In the genomic region with DNA sequence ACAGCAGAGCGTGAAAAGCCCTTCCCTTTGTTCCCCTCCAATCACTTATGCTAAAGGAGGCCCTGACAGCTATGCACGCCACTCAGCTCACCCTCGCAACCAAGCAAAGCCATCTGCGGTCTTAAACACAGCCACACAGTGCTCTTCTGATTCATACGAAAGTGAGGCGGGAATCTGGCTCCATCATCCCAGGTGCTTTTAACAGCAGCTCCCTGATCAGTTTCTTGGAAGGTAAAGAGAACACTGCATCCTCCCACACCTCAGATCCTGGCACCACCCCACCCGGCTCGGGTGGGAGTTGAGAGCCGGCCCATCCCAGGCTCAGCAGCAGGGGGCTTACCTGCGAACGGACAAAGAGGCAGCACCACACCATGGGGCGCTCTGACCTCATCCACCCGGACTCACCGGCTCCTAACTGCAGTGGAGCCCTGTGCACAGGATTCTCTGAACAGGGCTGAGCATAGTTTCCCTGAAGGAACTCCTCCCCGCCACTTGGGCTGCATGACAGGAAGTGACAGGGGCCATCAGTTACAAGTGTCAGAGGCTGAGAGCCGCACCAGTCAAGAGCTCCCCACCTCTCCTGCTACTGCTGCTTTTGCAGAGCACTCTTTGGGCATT, we compare ENCODE assay signal across 8 cellular contexts.
DNase-seq lines count a peak whose midpoint lies in the region; ATAC-seq and TF ChIP-seq lines count a peak whose summit lies in the region.

No MANE protein-coding gene starts in this region.

- H2BK120ac ChIP-seq in mesendoderm (ENCODE audit: low read depth, low read length) = no peak overlapping the region

- H3K27me3 Mint-ChIP-seq in activated T-cell treated with anti-CD3 and anti-CD28 coated beads, Interleukin-2, amount 50 U/mL, for 72 hours (ENCODE audit: low read depth) = no peaks in the 10 kb centered on the region
- H3K27me3 Mint-ChIP-seq in stimulated activated naive CD8-positive, alpha-beta T cell treated with anti-CD3 and anti-CD28 coated beads, Interleukin-15, Interleukin-2, amounts not matched to agents 100 ng/mL and 50 ng/mL, for 24 hours = no peaks in the 10 kb centered on the region

- H3K4ac ChIP-seq in mesendoderm (ENCODE audit: low read depth, low read length) = no peak overlapping the region

- peak overlapping the region; percentile 89 to 95 for H3K4me3 Mint-ChIP-seq in activated T-cell treated with anti-CD3 and anti-CD28 coated beads, Interleukin-2, amount 50 U/mL, for 72 hours
- H3K4me3 Mint-ChIP-seq in stimulated activated naive CD8-positive, alpha-beta T cell treated with anti-CD3 and anti-CD28 coated beads, Interleukin-15, Interleukin-2, amounts not matched to agents 100 ng/mL and 50 ng/mL, for 24 hours = peak overlapping the region; percentile 98

- no peak overlapping the region for H3K9ac ChIP-seq in mesendoderm (ENCODE audit: low read length)

- no peak overlapping the region for H2BK5ac ChIP-seq in mesendoderm (ENCODE audit: low read length)

- no peaks in the 10 kb centered on the region for H3K4me1 ChIP-seq in mesendoderm (ENCODE audit: control insufficient read depth, low read depth, low read length)

- peaks cover 0 to 2% of the 10 kb centered on the region in 2 donors for H3K9me3 Mint-ChIP-seq in activated T-cell treated with anti-CD3 and anti-CD28 coated beads, Interleukin-2, amount 50 U/mL, for 72 hours
- no peaks in the 10 kb centered on the region for H3K9me3 Mint-ChIP-seq in stimulated activated naive CD8-positive, alpha-beta T cell treated with anti-CD3 and anti-CD28 coated beads, Interleukin-15, Interleukin-2, amounts not matched to agents 100 ng/mL and 50 ng/mL, for 24 hours

- H3K27me3 ChIP-seq in mesendoderm (ENCODE audit: insufficient read depth, low read length, poor library complexity) = no peaks in the 10 kb centered on the region

- H3K36me3 Mint-ChIP-seq in activated T-cell treated with anti-CD3 and anti-CD28 coated beads, Interleukin-2, amount 50 U/mL, for 72 hours (ENCODE audit: insufficient read depth in 2 of 2) = peaks cover 0 to 4% of the 10 kb centered on the region in 2 donors
- peaks cover 5% of the 10 kb centered on the region for H3K36me3 Mint-ChIP-seq in stimulated activated naive CD8-positive, alpha-beta T cell treated with anti-CD3 and anti-CD28 coated beads, Interleukin-15, Interleukin-2, amounts not matched to agents 100 ng/mL and 50 ng/mL, for 24 hours (ENCODE audit: low read depth)

- H3K4me3 ChIP-seq in mesendoderm (ENCODE audit: low read length) = no peak overlapping the region

- no CpG with 5 or more reads among the region's 16 CpGs for WGBS in mesendoderm (ENCODE audit: extremely low coverage, insufficient coverage, low lambda C conversion rate)

- H3K4me1 Mint-ChIP-seq in activated T-cell treated with anti-CD3 and anti-CD28 coated beads, Interleukin-2, amount 50 U/mL, for 72 hours (ENCODE audit: low read depth) = peaks cover 80% of the 10 kb centered on the region
- H3K4me1 Mint-ChIP-seq in stimulated activated naive CD8-positive, alpha-beta T cell treated with anti-CD3 and anti-CD28 coated beads, Interleukin-15, Interleukin-2, amounts not matched to agents 100 ng/mL and 50 ng/mL, for 24 hours (ENCODE audit: low read depth) = peaks cover 77% of the 10 kb centered on the region

- no peak overlapping the region for H3K56ac ChIP-seq in mesendoderm (ENCODE audit: low read length)

- no peaks in the 10 kb centered on the region for H3K36me3 ChIP-seq in mesendoderm (ENCODE audit: control insufficient read depth, insufficient read depth, low read length)

- no peaks in the 10 kb centered on the region for H3K79me2 ChIP-seq in mesendoderm (ENCODE audit: control insufficient read depth, insufficient read depth, low read length)

- no peak overlapping the region for H3K18ac ChIP-seq in mesendoderm (ENCODE audit: low read length)

- TF ChIP-seq CTCF in GM12873 (IDR thresholded peaks at IDR 0.05; ENCODE audit: insufficient read depth, low read depth, low read length, missing control alignments) = peak; percentile 10

- no peak overlapping the region for H4K8ac ChIP-seq in mesendoderm (ENCODE audit: low read depth, low read length)

- peak; percentile 55 for ATAC-seq in HG02610 (IDR thresholded peaks at IDR 0.05; ENCODE audit: unreplicated experiment)
- peak; percentile 75 to 81 for ATAC-seq in activated T-cell treated with anti-CD3 and anti-CD28 coated beads, Interleukin-2, amount 50 U/mL, for 72 hours (replicated peaks in 1 of 2)

- H3K4me2 ChIP-seq in mesendoderm (ENCODE audit: low read length) = no peak overlapping the region

- H3K27ac Mint-ChIP-seq in activated T-cell treated with anti-CD3 and anti-CD28 coated beads, Interleukin-2, amount 50 U/mL, for 72 hours = peak overlapping the region; percentile 91
- H3K27ac Mint-ChIP-seq in stimulated activated naive CD8-positive, alpha-beta T cell treated with anti-CD3 and anti-CD28 coated beads, Interleukin-15, Interleukin-2, amounts not matched to agents 100 ng/mL and 50 ng/mL, for 24 hours = peak overlapping the region; percentile 94

- no peak overlapping the region for H4K5ac ChIP-seq in mesendoderm (ENCODE audit: low read length)

- DNase-seq in NCI-H510A (lab: John Stamatoyannopoulos, UW) = peak; percentile 28
- peak; percentile 73 to 79 for DNase-seq in activated T-cell treated with anti-CD3 and anti-CD28 coated beads, Interleukin-2, amount 50 U/mL, for 72 hours
- DNase-seq in mesendoderm = peak; percentile 60
- no peak for DNase-seq in GOT3 (lab: John Stamatoyannopoulos, UW)
- no peak for DNase-seq in hepatic stellate cell (ENCODE audit: low spot score)

- no peak overlapping the region for H3K23ac ChIP-seq in mesendoderm (ENCODE audit: low read length)

- H3K27ac ChIP-seq in mesendoderm (ENCODE audit: low read depth, low read length) = no peak overlapping the region

- H2BK15ac ChIP-seq in mesendoderm (replicated peaks; ENCODE audit: low read depth) = no peak overlapping the region

- no peak overlapping the region for H2AK5ac ChIP-seq in mesendoderm (ENCODE audit: low read length)

- H3K79me1 ChIP-seq in mesendoderm (ENCODE audit: low read length) = no peaks in the 10 kb centered on the region

Comparison
In these comparisons a context has a peak if more than half of its experiments do, and no peak if none do; other contexts are left out.
1. DNase-seq: peak in NCI-H510A (single experiment), activated T-cell treated with anti-CD3 and anti-CD28 coated beads, Interleukin-2, amount 50 U/mL, for 72 hours (2 of 2) and mesendoderm (single experiment); none in GOT3 (single experiment) and hepatic stellate cell (single experiment).